ENCODE assay signal across 8 cellular contexts in the genomic region with DNA sequence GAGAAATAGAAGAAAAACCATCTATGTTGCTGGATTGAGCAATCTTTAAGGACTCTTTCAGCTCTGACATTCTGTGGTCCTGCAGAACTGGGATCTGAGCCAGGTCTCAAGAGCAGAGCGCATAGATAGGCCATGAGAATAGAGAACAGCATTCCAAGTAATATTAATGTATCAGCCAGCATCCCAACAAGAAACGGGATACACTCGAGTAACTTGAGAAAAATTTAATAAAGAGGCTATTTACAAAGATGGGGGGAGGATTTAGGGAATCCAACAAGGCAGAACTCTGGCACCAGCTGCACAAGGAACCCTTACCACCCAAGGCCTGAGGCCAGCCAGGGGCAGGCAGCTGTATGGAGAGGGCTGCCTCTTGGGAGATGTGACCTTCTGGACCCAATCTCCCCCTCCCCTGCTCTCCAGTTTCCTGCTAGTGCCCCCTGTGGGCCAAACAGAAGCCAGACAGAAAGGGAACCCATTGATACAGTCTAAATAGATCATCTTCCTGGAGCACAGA. TPM values are rescaled to one million over a fixed set of nuclear protein-coding genes. Genes with fewer than 3 reads are reported as not detected.
DNase-seq lines count a peak whose midpoint lies in the region; ATAC-seq and TF ChIP-seq lines count a peak whose summit lies in the region.

No MANE protein-coding gene starts in this region.

- H3K4me3 Mint-ChIP-seq in chondrocyte (ENCODE audit: unreplicated experiment) (no peak overlapping the region), osteocyte (ENCODE audit: unreplicated experiment) (no peak overlapping the region)

- H3K4me3 ChIP-seq in GM06990 (replicated peaks; ENCODE audit: low read depth, low read length) (no peak overlapping the region), NB4 (ENCODE audit: low read depth, low read length) (no peak overlapping the region)

- H3K9me3 Mint-ChIP-seq in chondrocyte (ENCODE audit: low read depth) (no peaks in the 10 kb centered on the region), osteocyte (ENCODE audit: unreplicated experiment) (peaks cover 9% of the 10 kb centered on the region)

- TF ChIP-seq CTCF in GM06990 (IDR thresholded peaks at IDR 0.05; ENCODE audit: insufficient read depth, low read length, poor library complexity, severe bottlenecking) = peak; percentile 48
- TF ChIP-seq CTCF in NB4 (IDR thresholded peaks at IDR 0.05; ENCODE audit: low read depth, low read length) = peak; percentile 54
- TF ChIP-seq CTCF in chondrocyte (IDR thresholded peaks at IDR 0.05) = peak; percentile 50
- TF ChIP-seq CTCF in osteocyte (IDR thresholded peaks at IDR 0.05) = peak; percentile 27

- DNase-seq in GM06990 (ENCODE audit: extremely low read depth, insufficient read length) = no peak
- DNase-seq in NB4 (ENCODE audit: low read depth) = peak; percentile 54
- DNase-seq in chondrocyte (ENCODE audit: low spot score) = no peak
- DNase-seq in osteocyte (ENCODE audit: extremely low spot score, unreplicated experiment) = no peak
- DNase-seq in activated CD4-positive, CD25-positive, alpha-beta regulatory T cell (lab: John Stamatoyannopoulos, UW) = no peak
- DNase-seq in T1000 (lab: John Stamatoyannopoulos, UW) = no peak

- H3K27me3 Mint-ChIP-seq in chondrocyte (ENCODE audit: low read depth) = no peaks in the 10 kb centered on the region
- peaks cover 14% of the 10 kb centered on the region for H3K27me3 Mint-ChIP-seq in osteocyte (ENCODE audit: unreplicated experiment)

- H3K27me3 ChIP-seq in GM06990 (replicated peaks; ENCODE audit: control insufficient read depth, insufficient read depth, low read length) = no peaks in the 10 kb centered on the region

- H3K4me1 Mint-ChIP-seq in chondrocyte (ENCODE audit: low read depth) (peaks cover 19% of the 10 kb centered on the region), osteocyte (ENCODE audit: unreplicated experiment) (peaks cover 12% of the 10 kb centered on the region)

- H3K36me3 ChIP-seq in GM06990 (ENCODE audit: control insufficient read depth, insufficient read depth, low read length) = no peaks in the 10 kb centered on the region

- H3K27ac Mint-ChIP-seq in chondrocyte (ENCODE audit: unreplicated experiment) (no peak overlapping the region), osteocyte (ENCODE audit: unreplicated experiment) (no peak overlapping the region)

- no peak for TF ChIP-seq POLR2A in NB4 (IDR thresholded peaks at IDR 0.05; ENCODE audit: extremely low read depth, insufficient read length)

- H3K36me3 Mint-ChIP-seq in chondrocyte (ENCODE audit: low read depth) (no peaks in the 10 kb centered on the region), osteocyte (ENCODE audit: unreplicated experiment) (no peaks in the 10 kb centered on the region)

- ATAC-seq in HG03521 (IDR thresholded peaks at IDR 0.05; ENCODE audit: unreplicated experiment) (no peak), HG03097 (IDR thresholded peaks at IDR 0.05; ENCODE audit: low FRiP score, unreplicated experiment) (no peak)

RNA-seq across cellular contexts. Expression of gene TMOD2, which starts 8.2 kb away (rescaled TPM):
- total RNA-seq in chondrocyte = 5.7 to 7.8 TPM (median 6.7 TPM) in 3 replicates
- total RNA-seq in osteocyte = 4.3 and 6.3 TPM in 2 replicates

RNA-seq across cellular contexts. Expression of gene LYSMD2, which starts 22.2 kb away (rescaled TPM):
- total RNA-seq in chondrocyte (1.5 to 2.7 TPM (median 2.6 TPM) in 3 replicates), osteocyte (1.8 and 2.7 TPM in 2 replicates)
